In genomic region chr1:201533836-201534235, GRCh38 we compare ENCODE assay signal across 1 cellular context.
TF ChIP-seq lines count a peak whose summit lies in the region.

No MANE protein-coding gene starts in this region.

TF ChIP-seq in IMR-90, 13 proteins besides CTCF, POLR2A, EP300 and RAD21 (continued from another document):
- TF ChIP-seq ELK1 (IDR thresholded peaks at IDR 0.05; ENCODE audit: borderline replicate concordance, low read depth, low read length) = no peak
